Comparison of ENCODE assay signal across 15 cellular contexts in genomic region chr7:90520484-90520883, GRCh38. TPM values are rescaled to one million over a fixed set of nuclear protein-coding genes. Genes with fewer than 3 reads are reported as not detected.
DNase-seq lines count a peak whose midpoint lies in the region; ATAC-seq and TF ChIP-seq lines count a peak whose summit lies in the region.
"Had no signal": no experiment of that assay in that cellular context is flagged by ENCODE, and none has a peak within 500 bp of the region (broad histone marks: within the 10 kb centered on the region; RNA-seq: fewer than 3 reads in every experiment).

No MANE protein-coding gene starts in this region.

- no peak overlapping the region for H3K27ac ChIP-seq in heart left ventricle
- H3K27ac ChIP-seq: psoas muscle had no signal

- DNase-seq in heart left ventricle: no peak
- DNase-seq in Right ventricle myocardium inferior (ENCODE audit: missing footprints): no peak
- DNase-seq in RKO (ENCODE audit: low spot score): peak; percentile 40
- peak; percentile 12 for DNase-seq in fibroblast of the aortic adventitia (ENCODE audit: low read depth)
- DNase-seq in NCI-H187 treated with DMSO at 0.1 percent for 48 hours (lab: John Stamatoyannopoulos, UW): no peak
- no peak for DNase-seq in activated CD4-positive, alpha-beta T cell treated with anti-CD3 and anti-CD28 coated beads for 48 hours
- DNase-seq in effector CD8-positive, alpha-beta T cell (lab: John Stamatoyannopoulos, UW): no peak
- DNase-seq: activated CD4-positive, alpha-beta T cell treated with anti-CD3 and anti-CD28 coated beads for 1 hour; kidney; NCI-H146; psoas muscle; SHP77 treated with DMSO at 0.1 percent for 48 hours had no signal

- no peak for TF ChIP-seq POLR2A in heart left ventricle (IDR thresholded peaks at IDR 0.05)

- no peaks in the 10 kb centered on the region for H3K36me3 ChIP-seq in heart left ventricle

- TF ChIP-seq CTCF in heart left ventricle (IDR thresholded peaks at IDR 0.05): peak in 7 of 12 donors; percentile 3 to 22 (median 16)
- TF ChIP-seq CTCF in fibroblast of the aortic adventitia (IDR thresholded peaks at IDR 0.05; ENCODE audit: insufficient read depth, low read length): peak; percentile 35

- WGBS in heart left ventricle, 4 donors: 28 to 34% (median 31%) methylated on average over 5 of the region's 5 CpGs

- H3K27me3 ChIP-seq in heart left ventricle: no peaks in the 10 kb centered on the region

- ATAC-seq in heart left ventricle (no peak), Right ventricle myocardium inferior (no peak), GM21825 (IDR thresholded peaks at IDR 0.05; ENCODE audit: unreplicated experiment) (no peak)
- ATAC-seq: psoas muscle had no signal

- intact Hi-C loops in heart left ventricle (cut with DNase I) (no loop called here), Right ventricle myocardium inferior (cut with DNase I) (no loop called here)

- peaks cover 0 to under 1% (median 0%) of the 10 kb centered on the region in 12 donors for H3K9me3 ChIP-seq in heart left ventricle
- H3K9me3 ChIP-seq: psoas muscle had no signal

- H3K4me3 ChIP-seq in heart left ventricle: no peak overlapping the region
- H3K4me3 ChIP-seq in fibroblast of the aortic adventitia (ENCODE audit: low read depth, low read length): no peak overlapping the region
- H3K4me3 ChIP-seq: psoas muscle had no signal

- no peaks in the 10 kb centered on the region for H3K4me1 ChIP-seq in heart left ventricle
- H3K4me1 ChIP-seq: psoas muscle had no signal

RNA-seq across cellular contexts. Expression of gene PTTG1IP2, which starts 51.0 kb away (rescaled TPM):
- total RNA-seq in heart left ventricle (not detected), Right ventricle myocardium inferior (not detected), fibroblast of the aortic adventitia (ENCODE audit: low replicate concordance) (not detected in 2 replicates)
- not detected for polyA plus RNA-seq in heart left ventricle
- total RNA-seq: kidney, psoas muscle, ureter had no signal
- polyA plus RNA-seq: BJ, psoas muscle had no signal

Comparison
In these comparisons a context has a peak if more than half of its experiments do, and no peak if none do; other contexts are left out.
1. DNase-seq: peak in RKO (single experiment) and fibroblast of the aortic adventitia (single experiment); none in heart left ventricle (0 of 5), Right ventricle myocardium inferior (single experiment), NCI-H187 treated with DMSO at 0.1 percent for 48 hours (single experiment), activated CD4-positive, alpha-beta T cell treated with anti-CD3 and anti-CD28 coated beads for 48 hours (single experiment) and effector CD8-positive, alpha-beta T cell (single experiment).